ENCODE assay signal across 21 cellular contexts in the genomic region with DNA sequence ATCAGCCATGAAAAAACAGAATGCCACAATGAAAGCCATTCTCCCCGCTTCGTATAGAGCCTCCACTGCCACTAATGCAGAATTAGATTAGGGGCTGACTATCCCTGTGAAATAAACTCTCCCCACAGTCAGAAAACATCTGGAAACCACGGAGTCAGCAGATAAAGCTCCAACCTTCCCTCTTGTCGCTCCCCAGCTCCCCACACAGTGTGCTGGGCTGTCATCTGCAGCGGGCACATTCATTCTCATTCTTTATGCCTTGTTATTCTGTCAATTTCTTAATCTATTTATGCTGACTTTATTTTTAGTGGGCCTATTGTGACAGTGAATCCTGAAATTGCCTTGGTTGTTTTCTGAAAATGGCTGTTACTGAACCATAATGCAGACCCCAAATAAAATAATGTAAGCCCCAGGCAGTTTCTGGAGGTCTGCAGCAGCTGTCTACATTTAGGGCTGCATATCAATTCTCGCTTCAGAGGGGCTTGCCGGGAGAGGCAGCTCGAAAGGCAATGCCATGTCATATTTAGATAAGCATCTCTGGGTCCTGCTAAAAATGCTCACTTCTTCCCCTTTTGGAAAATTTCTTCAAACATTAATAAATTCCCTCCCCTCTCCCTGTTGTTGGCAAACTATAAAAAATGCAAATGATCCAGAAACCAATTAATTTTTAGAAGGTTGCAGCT.
"Had no signal": no experiment of that assay in that cellular context is flagged by ENCODE, and none has a peak within 500 bp of the region (broad histone marks: within the 10 kb centered on the region; RNA-seq: fewer than 3 reads in every experiment).

No MANE protein-coding gene starts in this region.

- H3K27ac ChIP-seq: SJSA1, SK-N-MC had no signal

- H3K36me3 ChIP-seq: SJSA1 had no signal

- H3K4me3 Mint-ChIP-seq: IgD-negative memory B cell had no signal

- DNase-seq: KBM-7, MV-4-11, NCI-H1048, NCI-H1105, NCI-H1436 treated with DMSO at 0.1 percent for 48 hours, NCI-H1694, NCI-H187 treated with DMSO at 0.1 percent for 48 hours, NCI-H2081, NCI-H2171, NCI-H226, NCI-H446, NCI-H510A, NCI-H524 treated with DMSO at 0.1 percent for 48 hours, NCI-H69, NCI-H774, Right ventricle myocardium superior, RPMI8226, SIG-M5 had no signal

- H3K4me3 ChIP-seq: SJSA1, SK-N-MC had no signal

- H3K4me1 ChIP-seq: SJSA1 had no signal

- H3K27ac Mint-ChIP-seq: IgD-negative memory B cell had no signal

- H3K4me1 Mint-ChIP-seq: IgD-negative memory B cell had no signal
